In the genomic region with DNA sequence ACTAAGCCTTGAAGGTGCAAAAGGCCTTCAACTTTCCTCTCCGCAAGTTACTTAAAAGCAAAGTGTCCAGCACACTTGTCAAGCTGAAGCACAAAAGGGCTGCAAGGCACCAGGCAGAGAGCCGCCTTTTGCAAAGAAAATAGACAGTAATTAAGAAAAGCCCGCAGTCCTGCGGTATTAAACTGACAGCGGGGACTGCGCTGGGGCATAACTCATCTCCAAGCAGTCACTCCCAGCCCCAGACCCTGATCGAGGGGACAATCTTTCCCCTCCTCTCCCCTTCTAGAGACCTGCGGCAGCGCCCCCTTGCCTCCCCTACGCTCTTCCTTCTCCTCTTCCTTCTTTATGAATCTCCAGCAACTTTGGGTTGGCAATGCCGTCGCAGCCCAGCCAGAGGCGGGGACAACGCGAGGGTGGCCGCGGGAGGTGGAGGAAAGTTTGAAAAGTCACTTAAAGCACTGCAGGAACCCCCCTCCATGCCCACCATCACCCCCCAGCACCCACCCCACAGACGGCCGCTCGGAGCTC, we compare ENCODE assay signal across 8 cellular contexts.
A peak's percentile ranks its signal among the peaks of the same experiment; 100 is the strongest.
DNase-seq lines count a peak whose midpoint lies in the region; ATAC-seq and TF ChIP-seq lines count a peak whose summit lies in the region.

No MANE protein-coding gene starts in this region.

- H3K4me3 ChIP-seq in A673 (ENCODE audit: low read depth, low read length, poor library complexity, severe bottlenecking), result peak overlapping the region; percentile 43
- peak overlapping the region; percentile 50 for H3K4me3 ChIP-seq in HAP-1
- H3K4me3 ChIP-seq in right atrium auricular region, result peak overlapping the region; percentile 62 to 67
- peak overlapping the region; percentile 14 to 51 (median 41) for H3K4me3 ChIP-seq in skeletal muscle tissue (ENCODE audit: low read length in 3 of 3)

- peak; percentile 5 for DNase-seq in A673 (ENCODE audit: low spot score)
- DNase-seq in HAP-1 (ENCODE audit: low spot score in 2 of 2), result peak; percentile 30 to 52
- peak; percentile 5 for DNase-seq in activated T-cell treated with anti-CD3 and anti-CD28 coated beads for 24 hours (ENCODE audit: low read depth)
- DNase-seq in right atrium auricular region (ENCODE audit: low spot score), result no peak
- no peak for DNase-seq in germinal center (ENCODE audit: low spot score)

- H3K27ac ChIP-seq in A673 (ENCODE audit: low read depth, low read length, poor library complexity, severe bottlenecking) (no peak overlapping the region), right atrium auricular region (peak overlapping the region; percentile 83 to 87), skeletal muscle tissue (ENCODE audit: low read depth, low read length) (no peak overlapping the region)

- in situ Hi-C loops in HAP-1 (cut with MboI; ENCODE audit: low sequenced_read_pairs), result no loop called here

- intact Hi-C loops in A673 (cut with micrococcal nuclease; ENCODE audit: unreplicated experiment), result no loop called here

- H3K4me1 ChIP-seq in A673 (ENCODE audit: insufficient read depth, low read length, poor library complexity, severe bottlenecking) (no peaks in the 10 kb centered on the region), HAP-1 (no peaks in the 10 kb centered on the region; the same call in 1 of the 2 replicates), right atrium auricular region (peaks cover 0 to 25% of the 10 kb centered on the region in 2 donors), skeletal muscle tissue (ENCODE audit: control insufficient read depth in 3 of 3, insufficient read depth in 3 of 3, low read length in 3 of 3) (peaks cover 4 to 16% (median 7%) of the 10 kb centered on the region in 3 donors)

- BruUV-seq in A673 (replicated peaks; lab: Mats Ljungman, UMichigan), result no TSS peak

- peak; percentile 34 for TF ChIP-seq CTCF in A673 (conservative IDR thresholded peaks at IDR 0.05; ENCODE audit: low read depth, low read length)
- TF ChIP-seq CTCF in right atrium auricular region (IDR thresholded peaks at IDR 0.05), result peak in 1 of 2 donors; percentile 30

- no peak for ATAC-seq in HG03039 (IDR thresholded peaks at IDR 0.05; ENCODE audit: unreplicated experiment)
- ATAC-seq in GM18868 (IDR thresholded peaks at IDR 0.05; ENCODE audit: unreplicated experiment), result no peak

- H3K27me3 ChIP-seq in A673 (replicated peaks; ENCODE audit: insufficient read depth, low read depth, low read length, poor library complexity) (peaks cover 60% of the 10 kb centered on the region), HAP-1 (ENCODE audit: low read depth) (no peaks in the 10 kb centered on the region), right atrium auricular region (no peaks in the 10 kb centered on the region), skeletal muscle tissue (ENCODE audit: control insufficient read depth in 3 of 3, insufficient read depth in 3 of 3, low read length in 3 of 3) (peaks cover 9 to 15% (median 11%) of the 10 kb centered on the region in 3 donors)

- peak overlapping the region in 1 of 3 donors; percentile 16 for H3K9ac ChIP-seq in skeletal muscle tissue (ENCODE audit: low read depth in 1 of 3, low read length in 3 of 3)

- no peaks in the 10 kb centered on the region for H3K9me3 ChIP-seq in A673 (ENCODE audit: low read depth, low read length, poor library complexity, severe bottlenecking)
- no peaks in the 10 kb centered on the region for H3K9me3 ChIP-seq in HAP-1
- no peaks in the 10 kb centered on the region for H3K9me3 ChIP-seq in right atrium auricular region
- H3K9me3 ChIP-seq in skeletal muscle tissue (ENCODE audit: control insufficient read depth in 3 of 3, low read length in 3 of 3), result no peaks in the 10 kb centered on the region

- POLR2A ChIA-PET in A673 (lab: Charles Lee; ENCODE audit: low non-redundant PET), result no interaction called here

- CTCF ChIA-PET in A673 (lab: Charles Lee), result no interaction called here

- H3K36me3 ChIP-seq in A673 (ENCODE audit: insufficient read depth, low read length, poor library complexity, severe bottlenecking), result no peaks in the 10 kb centered on the region
- H3K36me3 ChIP-seq in HAP-1 (replicated peaks), result no peaks in the 10 kb centered on the region
- H3K36me3 ChIP-seq in right atrium auricular region, result no peaks in the 10 kb centered on the region
- H3K36me3 ChIP-seq in skeletal muscle tissue (ENCODE audit: control insufficient read depth in 3 of 3, insufficient read depth in 3 of 3, low read length in 3 of 3), result no peaks in the 10 kb centered on the region

Comparison
In these comparisons a context has a peak if more than half of its experiments do, and no peak if none do; other contexts are left out.
1. DNase-seq: peak in A673 (single experiment), HAP-1 (2 of 2) and activated T-cell treated with anti-CD3 and anti-CD28 coated beads for 24 hours (single experiment); none in right atrium auricular region (single experiment) and germinal center (single experiment).
2. H3K27ac ChIP-seq: peak in right atrium auricular region (2 of 2); none in A673 (single experiment) and skeletal muscle tissue (single experiment).
3. Peak in every context shown above with its lines, with median percentiles within 50 percentile points of each other: H3K4me3 ChIP-seq.